ENCODE assay signal across 15 cellular contexts in the genomic region with DNA sequence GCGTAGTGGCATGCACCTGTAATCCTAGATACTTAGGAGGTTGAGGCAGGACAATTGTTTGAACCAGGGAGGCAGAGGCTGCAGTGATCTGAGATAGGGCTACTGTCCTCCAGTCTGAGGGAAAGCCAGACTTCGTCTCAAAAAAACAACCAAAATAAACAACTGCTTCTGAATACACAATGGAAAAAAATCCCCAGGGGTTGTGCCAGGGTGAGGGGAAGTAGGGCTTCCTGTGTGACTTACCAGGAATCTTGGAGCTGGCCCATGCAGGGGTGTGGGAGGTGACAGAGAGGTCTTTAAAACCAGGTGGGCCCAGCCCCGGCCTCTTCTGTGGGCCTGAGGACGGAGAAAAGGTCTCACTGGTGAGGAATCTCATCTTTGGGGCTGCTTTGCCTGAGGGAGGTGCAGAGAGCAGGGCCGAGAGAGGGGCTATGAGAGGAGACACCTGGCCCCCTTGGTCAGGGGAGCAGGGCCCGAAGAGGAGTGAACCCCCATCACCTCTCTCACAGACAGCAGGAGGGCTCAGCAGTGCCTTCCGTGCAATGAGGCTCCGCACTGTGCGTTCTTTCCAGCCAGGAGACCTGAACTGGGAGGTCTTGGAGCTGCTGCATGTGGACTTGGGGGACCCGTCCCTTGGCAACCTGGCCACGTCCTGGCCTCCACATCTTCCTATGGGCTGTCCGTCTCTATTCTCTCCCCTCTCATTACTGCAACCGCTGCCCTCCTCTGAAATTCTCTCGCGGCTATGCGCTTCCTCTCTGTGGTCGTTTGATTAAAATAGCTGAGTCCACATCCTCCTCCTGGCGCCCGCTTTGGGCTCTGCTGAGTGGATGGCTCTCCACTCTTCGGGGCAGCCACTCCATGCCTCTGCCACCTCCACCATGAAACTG. TPM values are rescaled to one million over a fixed set of nuclear protein-coding genes. Genes with fewer than 3 reads are reported as not detected.
A peak's percentile ranks its signal among the peaks of the same experiment; 100 is the strongest.
DNase-seq lines count a peak whose midpoint lies in the region; ATAC-seq and TF ChIP-seq lines count a peak whose summit lies in the region.
"Had no signal": no experiment of that assay in that cellular context is flagged by ENCODE, and none has a peak within 500 bp of the region (broad histone marks: within the 10 kb centered on the region; RNA-seq: fewer than 3 reads in every experiment).

No MANE protein-coding gene starts in this region.

- H3K4me3 ChIP-seq in MG63, result no peak overlapping the region
- no peak overlapping the region for H3K4me3 ChIP-seq in upper lobe of left lung
- H3K4me3 ChIP-seq: skin epidermis had no signal

- 41 to 54% methylated on average over 18 to 20 of the region's 20 CpGs for WGBS in upper lobe of left lung, 2 donors

- H3K27me3 ChIP-seq in MG63, result no peaks in the 10 kb centered on the region
- H3K27me3 ChIP-seq in upper lobe of left lung, result no peaks in the 10 kb centered on the region

- no peak overlapping the region for H3K27ac Mint-ChIP-seq in activated CD4-positive, alpha-beta T cell treated with anti-CD3 and anti-CD28 coated beads, Interleukin-2, amount 10 ng/mL, durations not matched to agents 7 days and 5 days
- H3K27ac Mint-ChIP-seq in activated naive CD8-positive, alpha-beta T cell treated with anti-CD3 and anti-CD28 coated beads, Interleukin-2, amount 50 U/mL, for 24 hours, result no peak overlapping the region
- H3K27ac Mint-ChIP-seq in stimulated activated memory B cell treated with anti-CD40 and anti-IgM and Interleukin-4, amounts not matched to agents 10 μg/mL and 1 μg/mL and 100 μg/mL, for 72 hours, result peak overlapping the region; percentile 46

- no peaks in the 10 kb centered on the region for H3K36me3 ChIP-seq in MG63
- no peaks in the 10 kb centered on the region for H3K36me3 ChIP-seq in upper lobe of left lung

- peak; percentile 33 for ATAC-seq in activated naive CD8-positive, alpha-beta T cell treated with anti-CD3 and anti-CD28 coated beads, Interleukin-2, amount 50 U/mL, for 24 hours
- peak; percentile 60 for ATAC-seq in stimulated activated memory B cell treated with anti-CD40 and anti-IgM and Interleukin-4, amounts not matched to agents 10 μg/mL and 1 μg/mL and 100 μg/mL, for 72 hours
- ATAC-seq in GM18909 (IDR thresholded peaks at IDR 0.05; ENCODE audit: poor library complexity, unreplicated experiment) (no peak), upper lobe of left lung (ENCODE audit: low FRiP score in 2 of 2) (no peak)
- ATAC-seq: SK-N-SH treated with all-trans-retinoic acid at 6 μM for 48 hours had no signal

- H3K36me3 Mint-ChIP-seq in activated CD4-positive, alpha-beta T cell treated with anti-CD3 and anti-CD28 coated beads, Interleukin-2, amount 10 ng/mL, durations not matched to agents 7 days and 5 days (ENCODE audit: low read depth), result no peaks in the 10 kb centered on the region
- no peaks in the 10 kb centered on the region for H3K36me3 Mint-ChIP-seq in activated naive CD8-positive, alpha-beta T cell treated with anti-CD3 and anti-CD28 coated beads, Interleukin-2, amount 50 U/mL, for 24 hours (ENCODE audit: low read depth)
- H3K36me3 Mint-ChIP-seq in stimulated activated memory B cell treated with anti-CD40 and anti-IgM and Interleukin-4, amounts not matched to agents 10 μg/mL and 1 μg/mL and 100 μg/mL, for 72 hours, result no peaks in the 10 kb centered on the region

- no peak overlapping the region for H3K4me3 Mint-ChIP-seq in activated CD4-positive, alpha-beta T cell treated with anti-CD3 and anti-CD28 coated beads, Interleukin-2, amount 10 ng/mL, durations not matched to agents 7 days and 5 days
- no peak overlapping the region for H3K4me3 Mint-ChIP-seq in activated naive CD8-positive, alpha-beta T cell treated with anti-CD3 and anti-CD28 coated beads, Interleukin-2, amount 50 U/mL, for 24 hours
- peak overlapping the region; percentile 2 for H3K4me3 Mint-ChIP-seq in stimulated activated memory B cell treated with anti-CD40 and anti-IgM and Interleukin-4, amounts not matched to agents 10 μg/mL and 1 μg/mL and 100 μg/mL, for 72 hours

- no peak for TF ChIP-seq POLR2A in upper lobe of left lung (IDR thresholded peaks at IDR 0.05)

- no peaks in the 10 kb centered on the region for H3K9me3 ChIP-seq in MG63
- H3K9me3 ChIP-seq in upper lobe of left lung, result no peaks in the 10 kb centered on the region

- H3K9me3 Mint-ChIP-seq in activated CD4-positive, alpha-beta T cell treated with anti-CD3 and anti-CD28 coated beads, Interleukin-2, amount 10 ng/mL, durations not matched to agents 7 days and 5 days, result no peaks in the 10 kb centered on the region
- H3K9me3 Mint-ChIP-seq in activated naive CD8-positive, alpha-beta T cell treated with anti-CD3 and anti-CD28 coated beads, Interleukin-2, amount 50 U/mL, for 24 hours, result no peaks in the 10 kb centered on the region
- H3K9me3 Mint-ChIP-seq in stimulated activated memory B cell treated with anti-CD40 and anti-IgM and Interleukin-4, amounts not matched to agents 10 μg/mL and 1 μg/mL and 100 μg/mL, for 72 hours, result no peaks in the 10 kb centered on the region

- peak; percentile 14 for DNase-seq in activated CD4-positive, alpha-beta T cell treated with anti-CD3 and anti-CD28 coated beads, Interleukin-2, amount 10 ng/mL, durations not matched to agents 7 days and 5 days
- DNase-seq in activated CD4-positive, alpha-beta T cell treated with anti-CD3 and anti-CD28 coated beads for 1 hour, result no peak
- DNase-seq in MG63, result peak; percentile 19
- DNase-seq in activated naive CD8-positive, alpha-beta T cell treated with anti-CD3 and anti-CD28 coated beads, Interleukin-2, amount 50 U/mL, for 24 hours, result no peak
- no peak for DNase-seq in SHP77 (lab: John Stamatoyannopoulos, UW)
- no peak for DNase-seq in upper lobe of left lung
- DNase-seq: central memory CD4-positive, alpha-beta T cell; GF-D8; NCI-H1930 had no signal

- POLR2A ChIA-PET in activated CD4-positive, alpha-beta T cell treated with anti-CD3 and anti-CD28 coated beads, Interleukin-2, amount 10 ng/mL, durations not matched to agents 7 days and 5 days (lab: Charles Lee), result no interaction called here

- H3K27me3 Mint-ChIP-seq in activated CD4-positive, alpha-beta T cell treated with anti-CD3 and anti-CD28 coated beads, Interleukin-2, amount 10 ng/mL, durations not matched to agents 7 days and 5 days, result peaks cover 31% of the 10 kb centered on the region
- H3K27me3 Mint-ChIP-seq in activated naive CD8-positive, alpha-beta T cell treated with anti-CD3 and anti-CD28 coated beads, Interleukin-2, amount 50 U/mL, for 24 hours, result peaks cover 34% of the 10 kb centered on the region
- no peaks in the 10 kb centered on the region for H3K27me3 Mint-ChIP-seq in stimulated activated memory B cell treated with anti-CD40 and anti-IgM and Interleukin-4, amounts not matched to agents 10 μg/mL and 1 μg/mL and 100 μg/mL, for 72 hours

- H3K4me1 Mint-ChIP-seq in activated CD4-positive, alpha-beta T cell treated with anti-CD3 and anti-CD28 coated beads, Interleukin-2, amount 10 ng/mL, durations not matched to agents 7 days and 5 days, result peaks cover 12% of the 10 kb centered on the region
- H3K4me1 Mint-ChIP-seq in activated naive CD8-positive, alpha-beta T cell treated with anti-CD3 and anti-CD28 coated beads, Interleukin-2, amount 50 U/mL, for 24 hours, result peaks cover 25% of the 10 kb centered on the region
- peaks cover 71% of the 10 kb centered on the region for H3K4me1 Mint-ChIP-seq in stimulated activated memory B cell treated with anti-CD40 and anti-IgM and Interleukin-4, amounts not matched to agents 10 μg/mL and 1 μg/mL and 100 μg/mL, for 72 hours

- CTCF ChIA-PET in activated CD4-positive, alpha-beta T cell treated with anti-CD3 and anti-CD28 coated beads, Interleukin-2, amount 10 ng/mL, durations not matched to agents 7 days and 5 days (lab: Charles Lee), result no interaction called here

- peaks cover 12 to 18% (median 14%) of the 10 kb centered on the region in 4 donors for H3K4me1 ChIP-seq in upper lobe of left lung

- no peak for TF ChIP-seq EP300 in upper lobe of left lung (IDR thresholded peaks at IDR 0.05)

- H3K27ac ChIP-seq in upper lobe of left lung, result peak overlapping the region in 1 of 4 donors; percentile 48
- H3K27ac ChIP-seq: skin epidermis had no signal

- no peak for TF ChIP-seq CTCF in upper lobe of left lung (IDR thresholded peaks at IDR 0.05)

RNA-seq across cellular contexts. Expression of gene PLA2G5, which starts 10.7 kb away (rescaled TPM):
- not detected for total RNA-seq in activated CD4-positive, alpha-beta T cell treated with anti-CD3 and anti-CD28 coated beads, Interleukin-2, amount 10 ng/mL, durations not matched to agents 7 days and 5 days
- 2.4 TPM in 1 of 2 replicates, not detected in the other for total RNA-seq in MG63 (2014; rRNA removed; shearing (Covaris generic); ENCODE audit: low replicate concordance)
- 1 to 10 TPM in 5 of 6 donors, not detected in 1; 1.4 to 5.1 (median 3.1) TPM for total RNA-seq in upper lobe of left lung

RNA-seq across cellular contexts. Expression of gene PLA2G2D, which starts 38.6 kb away (rescaled TPM):
- not detected for total RNA-seq in activated CD4-positive, alpha-beta T cell treated with anti-CD3 and anti-CD28 coated beads, Interleukin-2, amount 10 ng/mL, durations not matched to agents 7 days and 5 days
- total RNA-seq in MG63 (2014; rRNA removed; shearing (Covaris generic); ENCODE audit: low replicate concordance), result not detected in 2 replicates
- total RNA-seq in upper lobe of left lung, result under 1 TPM in 2 of 6 donors, not detected in 4; 0.13 to 0.29 TPM
- total RNA-seq: frontal cortex, mucosa of gallbladder had no signal

RNA-seq across cellular contexts. Expression of gene PLA2G2F, which starts 58.4 kb away (rescaled TPM):
- total RNA-seq in activated CD4-positive, alpha-beta T cell treated with anti-CD3 and anti-CD28 coated beads, Interleukin-2, amount 10 ng/mL, durations not matched to agents 7 days and 5 days, result not detected
- not detected in 2 replicates for total RNA-seq in MG63 (2014; rRNA removed; shearing (Covaris generic); ENCODE audit: low replicate concordance)
- total RNA-seq in upper lobe of left lung, result not detected
- total RNA-seq: frontal cortex had no signal

Comparison
In these comparisons a context has a peak if more than half of its experiments do, and no peak if none do; other contexts are left out.
1. DNase-seq: peak in activated CD4-positive, alpha-beta T cell treated with anti-CD3 and anti-CD28 coated beads, Interleukin-2, amount 10 ng/mL, durations not matched to agents 7 days and 5 days (single experiment) and MG63 (single experiment); none in activated CD4-positive, alpha-beta T cell treated with anti-CD3 and anti-CD28 coated beads for 1 hour (single experiment), activated naive CD8-positive, alpha-beta T cell treated with anti-CD3 and anti-CD28 coated beads, Interleukin-2, amount 50 U/mL, for 24 hours (single experiment), SHP77 (0 of 2) and upper lobe of left lung (0 of 2).
2. ATAC-seq: peak in activated naive CD8-positive, alpha-beta T cell treated with anti-CD3 and anti-CD28 coated beads, Interleukin-2, amount 50 U/mL, for 24 hours (single experiment) and stimulated activated memory B cell treated with anti-CD40 and anti-IgM and Interleukin-4, amounts not matched to agents 10 μg/mL and 1 μg/mL and 100 μg/mL, for 72 hours (single experiment); none in GM18909 (single experiment) and upper lobe of left lung (0 of 2).